ENCODE assay signal across 8 cellular contexts in genomic region chr10:688621-689426, GRCh38. TPM values are rescaled to one million over a fixed set of nuclear protein-coding genes. Genes with fewer than 3 reads are reported as not detected.
DNase-seq lines count a peak whose midpoint lies in the region; ATAC-seq and TF ChIP-seq lines count a peak whose summit lies in the region.

No MANE protein-coding gene starts in this region.

- no peaks in the 10 kb centered on the region for H3K9me3 ChIP-seq in thoracic aorta

- CTCF ChIA-PET in HEK293T (lab: Yijun Ruan, JAX), result no interaction called here
- CTCF ChIA-PET in GM10248 (lab: Yijun Ruan, JAX), result no interaction called here

- no peak for TF ChIP-seq CTCF in chondrocyte (IDR thresholded peaks at IDR 0.05)
- no peak for TF ChIP-seq CTCF in thoracic aorta (IDR thresholded peaks at IDR 0.05)
- TF ChIP-seq CTCF in GM10248 (IDR thresholded peaks at IDR 0.05; ENCODE audit: control extremely low read depth, extremely low read depth, low read depth, missing control alignments), result no peak

- no peaks in the 10 kb centered on the region for H3K36me3 ChIP-seq in thoracic aorta

- H3K4me3 ChIP-seq in thoracic aorta, result peak overlapping the region; percentile 86

- H3K4me1 Mint-ChIP-seq in chondrocyte (ENCODE audit: low read depth), result peaks cover 55% of the 10 kb centered on the region

- DNase-seq in 8988T, result peak; percentile 75
- peak; percentile 46 for DNase-seq in HEK293T (ENCODE audit: extremely low spot score)
- peak; percentile 72 for DNase-seq in chondrocyte (ENCODE audit: low spot score)
- DNase-seq in left lobe of liver (ENCODE audit: low spot score), result peak; percentile 65
- DNase-seq in thoracic aorta (ENCODE audit: low spot score), result no peak
- no peak for DNase-seq in MV-4-11 (lab: John Stamatoyannopoulos, UW)
- no peak for DNase-seq in GM10248 (ENCODE audit: extremely low spot score)
- no peak for DNase-seq in central memory CD4-positive, alpha-beta T cell

- H3K27ac Mint-ChIP-seq in chondrocyte (ENCODE audit: unreplicated experiment), result peak overlapping the region; percentile 81

- H3K36me3 Mint-ChIP-seq in chondrocyte (ENCODE audit: low read depth), result no peaks in the 10 kb centered on the region

- H3K27me3 ChIP-seq in thoracic aorta (replicated peaks; ENCODE audit: insufficient read depth), result no peaks in the 10 kb centered on the region

- H3K27me3 Mint-ChIP-seq in chondrocyte (ENCODE audit: low read depth), result no peaks in the 10 kb centered on the region

- ATAC-seq in left lobe of liver (peak; percentile 56), thoracic aorta (ENCODE audit: insufficient number of reproducible peaks, low FRiP score, low read depth) (peak; percentile 37)

- POLR2A ChIA-PET in HEK293T (lab: Yijun Ruan, JAX) (interaction anchor here (1.0 kb wide), 1 partner anchor 360 kb away, joined by 3 read pairs; the partner anchor contains the start of gene IDI1), GM10248 (lab: Yijun Ruan, JAX) (no interaction called here)

- peak overlapping the region; percentile 80 for H3K4me3 Mint-ChIP-seq in chondrocyte (ENCODE audit: unreplicated experiment)

- peak overlapping the region; percentile 63 to 67 for H3K27ac ChIP-seq in thoracic aorta

- no peaks in the 10 kb centered on the region for H3K9me3 Mint-ChIP-seq in chondrocyte (ENCODE audit: low read depth)

- peaks cover 14 to 32% of the 10 kb centered on the region in 2 donors for H3K4me1 ChIP-seq in thoracic aorta (ENCODE audit: control insufficient read depth in 1 of 2, low read depth in 2 of 2)

TF ChIP-seq in HEK293T, 16 proteins besides CTCF, POLR2A, EP300 and RAD21:
- TF ChIP-seq FOXA1 (IDR thresholded peaks at IDR 0.05), result no peak
- no peak for TF ChIP-seq BHLHE40 (IDR thresholded peaks at IDR 0.05; ENCODE audit: borderline replicate concordance)
- no peak for TF ChIP-seq ZNF384 (IDR thresholded peaks at IDR 0.05)
- TF ChIP-seq FOXM1 (IDR thresholded peaks at IDR 0.05; ENCODE audit: borderline replicate concordance), result no peak
- no peak for TF ChIP-seq PKNOX1 (IDR thresholded peaks at IDR 0.05)
- no peak for TF ChIP-seq FOXK2 (IDR thresholded peaks at IDR 0.05)
- TF ChIP-seq SP1 (IDR thresholded peaks at IDR 0.05), result no peak
- TF ChIP-seq CTBP1 (IDR thresholded peaks at IDR 0.05; ENCODE audit: borderline replicate concordance), result no peak
- TF ChIP-seq NFRKB (IDR thresholded peaks at IDR 0.05), result no peak
- no peak for TF ChIP-seq TARDBP (IDR thresholded peaks at IDR 0.05)
- TF ChIP-seq ELF4 (IDR thresholded peaks at IDR 0.05), result no peak
- TF ChIP-seq ARNT (IDR thresholded peaks at IDR 0.05), result no peak
- no peak for TF ChIP-seq HDGF (IDR thresholded peaks at IDR 0.05; ENCODE audit: borderline replicate concordance)

RNA-seq across cellular contexts. Expression of gene DIP2C, which starts 0.6 kb away (rescaled TPM):
- total RNA-seq in chondrocyte (47.9 to 91.0 TPM (median 48.3 TPM) in 3 replicates), left lobe of liver (13.9 TPM), thoracic aorta (10 to 100 TPM; 36.8 to 44.0 TPM)

Comparison
In these comparisons a context has a peak if more than half of its experiments do, and no peak if none do; other contexts are left out.
1. DNase-seq: peak in 8988T (single experiment), HEK293T (single experiment), chondrocyte (single experiment) and left lobe of liver (single experiment); none in thoracic aorta (single experiment), MV-4-11 (single experiment), GM10248 (single experiment) and central memory CD4-positive, alpha-beta T cell (single experiment).